In the genomic region with DNA sequence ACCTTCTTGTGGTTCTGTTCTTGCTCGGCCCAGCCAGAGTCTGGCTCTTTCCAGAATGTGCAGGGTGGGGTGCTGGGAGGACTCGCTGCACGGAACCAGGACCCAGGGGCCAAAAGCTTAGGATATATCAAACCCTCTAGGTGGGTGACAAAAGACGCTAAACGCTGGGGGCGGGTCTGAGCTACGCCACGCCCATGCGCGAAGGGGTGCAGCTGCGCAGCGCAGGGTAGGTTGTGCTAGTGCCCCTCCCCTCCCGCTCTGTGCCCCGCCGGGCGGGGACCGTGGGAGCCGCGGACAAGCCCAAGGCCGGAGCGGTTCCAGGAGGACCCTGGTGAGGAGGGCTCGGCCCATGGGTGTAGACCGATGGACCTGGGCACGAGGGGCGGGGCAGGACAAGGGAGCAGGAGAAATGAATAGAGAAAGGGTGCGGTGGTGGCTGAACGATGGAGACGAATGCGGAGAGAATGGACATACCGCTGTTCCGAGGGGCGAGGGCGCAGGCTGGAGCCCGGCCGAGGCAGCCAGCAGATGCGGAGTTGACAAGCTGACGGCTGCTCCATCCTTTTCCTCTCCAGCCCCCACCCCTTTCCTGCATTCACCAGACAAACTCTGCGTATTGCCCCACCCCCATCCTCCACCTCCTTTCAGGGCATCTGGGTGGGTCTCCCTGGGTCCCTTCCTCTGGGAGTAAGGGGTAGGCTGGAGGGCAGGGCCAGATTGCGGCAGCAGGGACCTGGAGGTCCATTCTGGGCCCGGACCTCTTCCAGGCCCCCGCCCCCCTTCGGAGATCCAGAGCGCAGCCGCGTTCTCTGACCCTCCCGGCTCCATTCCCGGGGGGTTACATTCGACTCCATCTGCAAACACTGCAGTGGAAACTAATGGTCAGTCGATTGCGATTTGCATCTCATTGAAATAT, we compare ENCODE assay signal across 8 cellular contexts. TPM values are rescaled to one million over a fixed set of nuclear protein-coding genes. Genes with fewer than 3 reads are reported as not detected.
DNase-seq lines count a peak whose midpoint lies in the region; ATAC-seq lines count a peak whose summit lies in the region.

A gene with protein sequence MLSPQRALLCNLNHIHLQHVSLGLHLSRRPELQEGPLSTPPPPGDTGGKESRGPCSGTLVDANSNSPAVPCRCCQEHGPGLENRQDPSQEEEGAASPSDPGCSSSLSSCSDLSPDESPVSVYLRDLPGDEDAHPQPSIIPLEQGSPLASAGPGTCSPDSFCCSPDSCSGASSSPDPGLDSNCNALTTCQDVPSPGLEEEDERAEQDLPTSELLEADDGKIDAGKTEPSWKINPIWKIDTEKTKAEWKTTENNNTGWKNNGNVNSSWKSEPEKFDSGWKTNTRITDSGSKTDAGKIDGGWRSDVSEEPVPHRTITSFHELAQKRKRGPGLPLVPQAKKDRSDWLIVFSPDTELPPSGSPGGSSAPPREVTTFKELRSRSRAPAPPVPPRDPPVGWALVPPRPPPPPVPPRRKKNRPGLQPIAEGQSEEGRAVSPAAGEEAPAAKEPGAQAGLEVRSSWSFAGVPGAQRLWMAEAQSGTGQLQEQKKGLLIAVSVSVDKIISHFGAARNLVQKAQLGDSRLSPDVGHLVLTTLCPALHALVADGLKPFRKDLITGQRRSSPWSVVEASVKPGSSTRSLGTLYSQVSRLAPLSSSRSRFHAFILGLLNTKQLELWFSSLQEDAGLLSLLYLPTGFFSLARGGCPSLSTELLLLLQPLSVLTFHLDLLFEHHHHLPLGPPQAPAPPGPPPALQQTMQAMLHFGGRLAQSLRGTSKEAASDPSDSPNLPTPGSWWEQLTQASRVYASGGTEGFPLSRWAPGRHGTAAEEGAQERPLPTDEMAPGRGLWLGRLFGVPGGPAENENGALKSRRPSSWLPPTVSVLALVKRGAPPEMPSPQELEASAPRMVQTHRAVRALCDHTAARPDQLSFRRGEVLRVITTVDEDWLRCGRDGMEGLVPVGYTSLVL (plus strand): TSS at position 234 of the 916 bp plus-strand sequence. CDS start 880 bp downstream, outside the sequence.

- H3K27ac ChIP-seq in Karpas-422 (ENCODE audit: low read length) (no peak within 1 kb of the TSS), skeletal muscle tissue (ENCODE audit: low read depth, low read length) (peak within 1 kb of the TSS; percentile 89)

- H3K27me3 ChIP-seq in Karpas-422 (ENCODE audit: low read length), result no peaks in the 10 kb centered on the region
- H3K27me3 ChIP-seq in skeletal muscle tissue (ENCODE audit: control insufficient read depth in 3 of 3, insufficient read depth in 3 of 3, low read length in 3 of 3), result no peaks in the 10 kb centered on the region

- no peaks in the 10 kb centered on the region for H4K20me1 ChIP-seq in Karpas-422 (ENCODE audit: insufficient read depth, low read depth, low read length)

- peaks cover 0 to 8% (median 0%) of the 10 kb centered on the region in 3 donors for H3K36me3 Mint-ChIP-seq in immature natural killer cell

- peak within 1 kb of the TSS; percentile 68 to 78 (median 74) for H3K4me3 Mint-ChIP-seq in immature natural killer cell

- H3K9ac ChIP-seq in Karpas-422 (ENCODE audit: low read length) (peak within 1 kb of the TSS; percentile 99), skeletal muscle tissue (ENCODE audit: low read depth in 1 of 3, low read length in 3 of 3) (peak within 1 kb of the TSS; percentile 57 to 77 (median 59))

- no peaks in the 10 kb centered on the region for H3K9me2 ChIP-seq in Karpas-422 (replicated peaks; ENCODE audit: insufficient read depth, low read length)

- peaks cover 18 to 27% of the 10 kb centered on the region in 2 donors for H3K4me1 Mint-ChIP-seq in immature natural killer cell

- no peaks in the 10 kb centered on the region for H3K79me2 ChIP-seq in Karpas-422 (ENCODE audit: low read length)

- no peaks in the 10 kb centered on the region for H3K9me3 ChIP-seq in Karpas-422 (ENCODE audit: low read length)
- H3K9me3 ChIP-seq in skeletal muscle tissue (ENCODE audit: control insufficient read depth in 3 of 3, low read length in 3 of 3), result no peaks in the 10 kb centered on the region

- no peaks in the 10 kb centered on the region for H3K9me3 Mint-ChIP-seq in immature natural killer cell

- peak within 1 kb of the TSS in 3 of 6 donors; percentile 36 to 60 (median 41) for H3K27ac Mint-ChIP-seq in immature natural killer cell

- H3K36me3 ChIP-seq in Karpas-422 (ENCODE audit: insufficient read depth, low read length) (peaks cover 25% of the 10 kb centered on the region; the same call in 1 of the 2 replicates), skeletal muscle tissue (ENCODE audit: control insufficient read depth in 3 of 3, insufficient read depth in 3 of 3, low read length in 3 of 3) (peaks cover 8 to 13% (median 8%) of the 10 kb centered on the region in 3 donors)

- H3K4me2 ChIP-seq in Karpas-422 (ENCODE audit: low read depth, low read length, poor library complexity, severe bottlenecking), result peak within 1 kb of the TSS; percentile 98

- no peak for ATAC-seq in HG02840 (IDR thresholded peaks at IDR 0.05; ENCODE audit: low FRiP score, unreplicated experiment)

- no peak within 1 kb of the TSS for H2AFZ ChIP-seq in Karpas-422 (ENCODE audit: low read length)

- H3K4me1 ChIP-seq in Karpas-422 (ENCODE audit: low read length) (peaks cover 40% of the 10 kb centered on the region), skeletal muscle tissue (ENCODE audit: control insufficient read depth in 3 of 3, insufficient read depth in 3 of 3, low read length in 3 of 3) (peaks cover 32 to 48% (median 35%) of the 10 kb centered on the region in 3 donors)

- peak within 1 kb of the TSS; percentile 96; the same call in 1 of the 2 replicates for H3K4me3 ChIP-seq in Karpas-422 (ENCODE audit: low read length)
- peak within 1 kb of the TSS; percentile 76 to 80 (median 79) for H3K4me3 ChIP-seq in skeletal muscle tissue (ENCODE audit: low read length in 3 of 3)

- H3K27me3 Mint-ChIP-seq in immature natural killer cell (ENCODE audit: low read depth in 3 of 3), result peaks cover 0 to 8% (median 4%) of the 10 kb centered on the region in 3 donors

- DNase-seq in Ammon's horn (ENCODE audit: low spot score) (peak; percentile 88), Karpas-422 (peak; percentile 73), immature natural killer cell (peak; percentile 56 to 62 (median 60)), NCI-H2107 treated with DMSO at 0.1 percent for 48 hours (lab: John Stamatoyannopoulos, UW; ENCODE audit: unreplicated experiment) (no peak)
- peak; percentile 70 for DNase-seq in activated CD4-positive, CD25-positive, alpha-beta regulatory T cell treated with anti-CD3 and anti-CD28 coated beads, Interleukin-2, amount 50 U/mL, for 72 hours
- peak; percentile 62 for DNase-seq in central memory CD4-positive, alpha-beta T cell

RNA-seq across cellular contexts. Expression of the gene that starts here (rescaled TPM):
- total RNA-seq in Karpas-422 (2014; rRNA removed; shearing (Covaris generic); ENCODE audit: low replicate concordance), result 8.3 and 9.2 TPM in 2 replicates
- polyA plus RNA-seq in immature natural killer cell, result 10 to 100 TPM in 2 of 3 donors, 1 to 10 TPM in 1; 9.2 to 21.3 (median 18.1) TPM
- 9.4 TPM for total RNA-seq in skeletal muscle tissue
